Comparison of ENCODE assay signal across 10 cellular contexts in genomic region chr4:102627831-102628523, GRCh38.
DNase-seq lines count a peak whose midpoint lies in the region; ATAC-seq lines count a peak whose summit lies in the region.
"Had no signal": no experiment of that assay in that cellular context is flagged by ENCODE, and none has a peak within 500 bp of the region (broad histone marks: within the 10 kb centered on the region; RNA-seq: fewer than 3 reads in every experiment).

No MANE protein-coding gene starts in this region.

- H3K9me3 ChIP-seq in GM23248 (ENCODE audit: low read depth) (no peaks in the 10 kb centered on the region), T-helper 17 cell (ENCODE audit: control insufficient read depth, low read length, poor library complexity, severe bottlenecking) (no peaks in the 10 kb centered on the region)

- H3K4me2 ChIP-seq in GM23248 (ENCODE audit: unreplicated experiment) = peak overlapping the region; percentile 17

- no peak for ATAC-seq in T-helper 17 cell

- no peaks in the 10 kb centered on the region for H3K27me3 Mint-ChIP-seq in T-helper 17 cell

- no peaks in the 10 kb centered on the region for H3K79me2 ChIP-seq in GM23248 (ENCODE audit: insufficient read depth)

- no peaks in the 10 kb centered on the region for H3K36me3 Mint-ChIP-seq in T-helper 17 cell (ENCODE audit: low read depth)

- no peak overlapping the region for H3K27ac ChIP-seq in GM23248

- H3K9ac ChIP-seq in GM23248 = no peak overlapping the region

- DNase-seq in Caki2 (ENCODE audit: low read depth) (peak; percentile 79), GM23248 (peak; percentile 85), T-helper 17 cell (no peak), hepatic stellate cell (ENCODE audit: low spot score) (peak; percentile 65), NCI-H2081 (lab: John Stamatoyannopoulos, UW) (no peak), posterior vena cava (ENCODE audit: low spot score) (no peak), iPS-NIHi7 (ENCODE audit: extremely low spot score) (no peak), DMS53 (lab: John Stamatoyannopoulos, UW) (no peak)
- DNase-seq: activated CD4-positive, alpha-beta T cell treated with anti-CD3 and anti-CD28 coated beads, Interleukin-2, amount 50 U/mL, for 1 hour; NCI-H2107 had no signal

- H3K27me3 ChIP-seq in GM23248 (replicated peaks; ENCODE audit: insufficient read depth) = no peaks in the 10 kb centered on the region

- H3K36me3 ChIP-seq in GM23248 (ENCODE audit: low read depth) = no peaks in the 10 kb centered on the region

- H3K9me2 ChIP-seq in GM23248 (ENCODE audit: insufficient read depth) = no peaks in the 10 kb centered on the region

- peaks cover 9% of the 10 kb centered on the region; the same call in 1 of the 2 replicates for H3F3A ChIP-seq in GM23248 (ENCODE audit: insufficient read depth)

- 27 to 34% methylated on average over 3 of the region's 3 CpGs for WGBS in GM23248 (ENCODE audit: low coverage in 1 of 2, low lambda C conversion rate in 2 of 2, missing lambda C conversion rate in 2 of 2), 2 experiments

- H3K4me3 Mint-ChIP-seq in T-helper 17 cell = no peak overlapping the region

- H3K27ac Mint-ChIP-seq in T-helper 17 cell = peak overlapping the region; percentile 37

- in situ Hi-C loops in Caki2 (cut with HindIII; ENCODE audit: low pct_unique_long_range_greater_than_20kb, low sequenced_read_pairs) (no loop called here), GM23248 (cut with MboI) (loop anchor here (10.0 kb wide), 1 partner anchor 477 kb away; no protein-coding TSS in a partner anchor)

- intact Hi-C loops in posterior vena cava (cut with DNase I) = no loop called here

- peaks cover 14% of the 10 kb centered on the region for H3K4me1 ChIP-seq in GM23248 (ENCODE audit: insufficient read depth)

- no peak overlapping the region for H3K4me3 ChIP-seq in GM23248

- no peak overlapping the region for H2AFZ ChIP-seq in GM23248

- H3K4me1 Mint-ChIP-seq in T-helper 17 cell = peaks cover 50% of the 10 kb centered on the region

- no peaks in the 10 kb centered on the region for H4K20me1 ChIP-seq in GM23248 (ENCODE audit: insufficient read depth)

Comparison
In these comparisons a context has a peak if more than half of its experiments do, and no peak if none do; other contexts are left out.
1. DNase-seq: peak in Caki2 (single experiment), GM23248 (single experiment) and hepatic stellate cell (single experiment); none in T-helper 17 cell (0 of 3), NCI-H2081 (0 of 2), posterior vena cava (single experiment), iPS-NIHi7 (single experiment) and DMS53 (single experiment).